Comparison of ENCODE assay signal across 1 cellular context in genomic region chr16:87661561-87661960, GRCh38.
TF ChIP-seq lines count a peak whose summit lies in the region.

No MANE protein-coding gene starts in this region.

TF ChIP-seq in HepG2, 621 proteins besides CTCF, POLR2A, EP300 and RAD21 (continued from another document and continues in another):
- no peak for TF ChIP-seq ZBTB14 (CRISPR knock-in tag; IDR thresholded peaks at IDR 0.05)
- TF ChIP-seq RNF2 (conservative IDR thresholded peaks at IDR 0.05; ENCODE audit: low read depth) = no peak
- TF ChIP-seq GTF2F1 (IDR thresholded peaks at IDR 0.05; ENCODE audit: low read length) = no peak
- no peak for TF ChIP-seq NCOA2 (CRISPR knock-in tag; IDR thresholded peaks at IDR 0.05)
- 0 out of 2 replicates have a peak, but pooled peaks have one; percentile 76 for TF ChIP-seq ZNF335 (CRISPR knock-in tag; IDR thresholded peaks at IDR 0.05)
- peak; percentile 75; the same call in 1 of the 2 replicates for TF ChIP-seq FOXC1 (CRISPR knock-in tag; IDR thresholded peaks at IDR 0.05; ENCODE audit: borderline replicate concordance)
- peak; percentile 48; the same call in 1 of the 2 replicates for TF ChIP-seq ZNF768 (CRISPR knock-in tag; IDR thresholded peaks at IDR 0.05)
- no peak for TF ChIP-seq YEATS2 (CRISPR knock-in tag; IDR thresholded peaks at IDR 0.05; ENCODE audit: borderline replicate concordance)
- no peak for TF ChIP-seq HCFC1 (IDR thresholded peaks at IDR 0.05; ENCODE audit: low read depth, low read length)
- no peak for TF ChIP-seq PRDM15 (CRISPR knock-in tag; IDR thresholded peaks at IDR 0.05)
- TF ChIP-seq IKZF5 (CRISPR knock-in tag; IDR thresholded peaks at IDR 0.05) = peak; percentile 73
- TF ChIP-seq SYNCRIP (IDR thresholded peaks at IDR 0.05; ENCODE audit: insufficient read depth, low read depth, low read length) = no peak
- TF ChIP-seq ZNF614 (CRISPR knock-in tag; IDR thresholded peaks at IDR 0.05; ENCODE audit: borderline replicate concordance) = peak; percentile 46; the same call in 1 of the 2 replicates
- no peak for TF ChIP-seq CAMTA2 (CRISPR knock-in tag; IDR thresholded peaks at IDR 0.05; ENCODE audit: borderline replicate concordance)
- peak; percentile 79 for TF ChIP-seq ZNF331 (CRISPR knock-in tag; IDR thresholded peaks at IDR 0.05)
- no peak; the same call in 1 of the 2 replicates for TF ChIP-seq ZNF790 (CRISPR knock-in tag; IDR thresholded peaks at IDR 0.05; ENCODE audit: borderline replicate concordance)
- peak; percentile 85 for TF ChIP-seq TGIF2 (CRISPR knock-in tag; IDR thresholded peaks at IDR 0.05)
- TF ChIP-seq ATF2 (CRISPR knock-in tag; IDR thresholded peaks at IDR 0.05) = peak; percentile 54; the same call in 1 of the 2 replicates
- TF ChIP-seq CSRNP2 (CRISPR knock-in tag; conservative IDR thresholded peaks at IDR 0.05; ENCODE audit: low read depth) = no peak
- TF ChIP-seq ZNF883 (CRISPR knock-in tag; IDR thresholded peaks at IDR 0.05; ENCODE audit: not compliant biosample characterization) = no peak
- TF ChIP-seq ATF6 (CRISPR knock-in tag; conservative IDR thresholded peaks at IDR 0.05) = peak; percentile 76; the same call in 1 of the 2 replicates
- TF ChIP-seq GFI1 (CRISPR knock-in tag; IDR thresholded peaks at IDR 0.05; ENCODE audit: borderline replicate concordance) = no peak
- peak; percentile 53; the same call in 1 of the 2 replicates for TF ChIP-seq PBX3 (CRISPR knock-in tag; IDR thresholded peaks at IDR 0.05; ENCODE audit: borderline replicate concordance)
- peak; percentile 89; the same call in 1 of the 2 replicates for TF ChIP-seq KLF11 (CRISPR knock-in tag; IDR thresholded peaks at IDR 0.05)
- no peak for TF ChIP-seq PRPF4 (IDR thresholded peaks at IDR 0.05; ENCODE audit: low read depth, low read length, poor library complexity, severe bottlenecking)
- 0 out of 2 replicates have a peak, but pooled peaks have one; percentile 36 for TF ChIP-seq PRDM10 (CRISPR knock-in tag; IDR thresholded peaks at IDR 0.05; ENCODE audit: low read depth)
- no peak for TF ChIP-seq ETS1 (CRISPR knock-in tag; IDR thresholded peaks at IDR 0.05)
- TF ChIP-seq PAWR (CRISPR knock-in tag; IDR thresholded peaks at IDR 0.05; ENCODE audit: borderline replicate concordance) = no peak
- no peak for TF ChIP-seq RFX5 (IDR thresholded peaks at IDR 0.05; ENCODE audit: low read depth, low read length)
- no peak for TF ChIP-seq ZBTB38 (CRISPR knock-in tag; IDR thresholded peaks at IDR 0.05)
- TF ChIP-seq E2F1 (CRISPR knock-in tag; IDR thresholded peaks at IDR 0.05) = no peak
- no peak for TF ChIP-seq SP2 (CRISPR knock-in tag; IDR thresholded peaks at IDR 0.05)
- no peak for TF ChIP-seq ZBTB4 (CRISPR knock-in tag; IDR thresholded peaks at IDR 0.05; ENCODE audit: borderline replicate concordance)
- no peak for TF ChIP-seq KAT7 (CRISPR knock-in tag; IDR thresholded peaks at IDR 0.05; ENCODE audit: borderline replicate concordance)
